ENCODE assay signal across 11 cellular contexts in genomic region chr14:91351508-91351853, GRCh38.
DNase-seq lines count a peak whose midpoint lies in the region; ATAC-seq, FAIRE-seq and TF ChIP-seq lines count a peak whose summit lies in the region.
"Had no signal": no experiment of that assay in that cellular context is flagged by ENCODE, and none has a peak within 500 bp of the region (broad histone marks: within the 10 kb centered on the region; RNA-seq: fewer than 3 reads in every experiment).

No MANE protein-coding gene starts in this region.

- no peaks in the 10 kb centered on the region for H3K9me3 Mint-ChIP-seq in CD4-positive, alpha-beta T cell
- H3K9me3 Mint-ChIP-seq in IgD-negative memory B cell = no peaks in the 10 kb centered on the region
- H3K9me3 Mint-ChIP-seq in naive B cell = no peaks in the 10 kb centered on the region

- H3K79me2 ChIP-seq in GM12878 (ENCODE audit: control insufficient read depth, insufficient read depth, low read length) = peaks cover 87% of the 10 kb centered on the region
- no peaks in the 10 kb centered on the region for H3K79me2 ChIP-seq in smooth muscle cell (ENCODE audit: low read depth)

- H3K4me2 ChIP-seq in GM12878 (ENCODE audit: control insufficient read depth, insufficient read depth) (peak overlapping the region; percentile 100), smooth muscle cell (no peak overlapping the region)

- SMC1A ChIA-PET in GM12878 (lab: Charles Lee; ENCODE audit: uncharacterized antibody, unreplicated experiment) = interaction anchor here (1.1 to 13.7 kb wide), 9 partner anchors 9 to 65 kb away, joined by 4 to 349 read pairs (median 16); partner anchors contain the start of gene CCDC88C

- H3K4me1 Mint-ChIP-seq in CD4-positive, alpha-beta T cell (ENCODE audit: low read depth) = peaks cover 91% of the 10 kb centered on the region
- H3K4me1 Mint-ChIP-seq in IgD-negative memory B cell = peaks cover 61 to 78% (median 77%) of the 10 kb centered on the region in 3 donors
- H3K4me1 Mint-ChIP-seq in naive B cell = peaks cover 82 to 95% (median 89%) of the 10 kb centered on the region in 3 donors

- intact Hi-C loops in CD4-positive, alpha-beta T cell (cut with DNase I, micrococcal nuclease) = loop anchor here (2.0 kb wide), 3 partner anchors 15 to 29 kb away; no protein-coding TSS in a partner anchor
- intact Hi-C loops in GM12878 (cut with micrococcal nuclease; ENCODE audit: unreplicated experiment) = loop anchor here (1.0 kb wide), 1 partner anchor 16 kb away; no protein-coding TSS in a partner anchor

- peak overlapping the region; percentile 94 for H3K27ac Mint-ChIP-seq in CD4-positive, alpha-beta T cell
- H3K27ac Mint-ChIP-seq in IgD-negative memory B cell (peak overlapping the region; percentile 67 to 95 (median 94)), naive B cell (peak overlapping the region in 5 of 6 donors; percentile 83 to 96 (median 94))

- no peak for TF ChIP-seq EP300 in GM12878 (IDR thresholded peaks at IDR 0.05; ENCODE audit: borderline replicate concordance in 1 of 2, control insufficient read depth in 1 of 2, low read depth in 2 of 2, low read length in 2 of 2)

- no peaks in the 10 kb centered on the region for H3K27me3 Mint-ChIP-seq in CD4-positive, alpha-beta T cell
- H3K27me3 Mint-ChIP-seq in IgD-negative memory B cell (peaks cover 4% of the 10 kb centered on the region), naive B cell (no peaks in the 10 kb centered on the region)

- H3K36me3 ChIP-seq in GM12878 (ENCODE audit: control insufficient read depth in 2 of 2, insufficient read depth in 2 of 2, low read length in 1 of 2) (peaks cover 17 to 19% of the 10 kb centered on the region in 2 experiments), smooth muscle cell (ENCODE audit: low read depth) (no peaks in the 10 kb centered on the region)
- H3K36me3 ChIP-seq: right lobe of liver had no signal

- H3K4me1 ChIP-seq in GM12878 (ENCODE audit: control insufficient read depth, insufficient read depth, low read length) (peaks cover 76% of the 10 kb centered on the region), smooth muscle cell (ENCODE audit: low read depth) (peaks cover 27% of the 10 kb centered on the region)

- POLR2A ChIA-PET in CD4-positive, alpha-beta T cell (lab: Charles Lee) = interaction anchor here (0.7 to 5.0 kb wide), 16 partner anchors 9 to 69 kb away, joined by 3 to 95 read pairs (median 10); partner anchors contain the start of gene CCDC88C
- POLR2A ChIA-PET in GM12878 (lab: Charles Lee) = interaction anchor here (1.0 to 9.6 kb wide), 9 partner anchors 11 to 63 kb away, joined by 3 to 140 read pairs (median 5); partner anchors contain the start of gene CCDC88C

- H3K9me3 ChIP-seq in CD4-positive, alpha-beta T cell (ENCODE audit: control insufficient read depth, low read length) = no peaks in the 10 kb centered on the region
- no peaks in the 10 kb centered on the region; the same call in 2 of the 3 replicates for H3K9me3 ChIP-seq in GM12878 (replicated peaks; ENCODE audit: control insufficient read depth, insufficient read depth, low read length)
- no peaks in the 10 kb centered on the region for H3K9me3 ChIP-seq in smooth muscle cell (replicated peaks; ENCODE audit: low read depth)
- H3K9me3 ChIP-seq: right lobe of liver had no signal

- CTCF ChIA-PET in CD4-positive, alpha-beta T cell (lab: Charles Lee) = interaction anchor here (0.9 to 4.5 kb wide), 7 partner anchors 15 to 65 kb away, joined by 3 to 31 read pairs (median 5); partner anchors contain the start of gene CCDC88C
- CTCF ChIA-PET in GM12878 (lab: Yijun Ruan, JAX) = interaction anchor here (0.7 to 6.1 kb wide), 9 partner anchors 15 to 76 kb away, joined by 3 to 69 read pairs (median 5); partner anchors contain the start of gene CCDC88C

- 41% methylated on average over 10 of the region's 10 CpGs for WGBS in GM12878 (ENCODE audit: insufficient coverage, insufficient replicate concordance, low lambda C conversion rate, missing lambda C conversion rate)
- WGBS in smooth muscle cell (ENCODE audit: low lambda C conversion rate) = 87% methylated on average over 9 of the region's 10 CpGs

- H4K20me1 ChIP-seq in GM12878 (ENCODE audit: control insufficient read depth, insufficient read depth) (no peaks in the 10 kb centered on the region; the same call in 1 of the 2 replicates), smooth muscle cell (ENCODE audit: low read depth) (no peaks in the 10 kb centered on the region)

- no peak for DNase-seq in CD4-positive, alpha-beta T cell
- no peak for DNase-seq in GM12878 (ENCODE audit: low read depth, low spot score)
- no peak for DNase-seq in naive B cell
- DNase-seq in NCI-H2196 (lab: John Stamatoyannopoulos, UW; ENCODE audit: unreplicated experiment) = no peak
- DNase-seq in smooth muscle cell (lab: John Stamatoyannopoulos, UW; ENCODE audit: unreplicated experiment) = no peak
- no peak for DNase-seq in GM03348 (ENCODE audit: low spot score)
- DNase-seq: right lobe of liver had no signal

- ATAC-seq in CD4-positive, alpha-beta T cell (ENCODE audit: poor library complexity) = no peak
- no peak for ATAC-seq in GM12878
- no peak for ATAC-seq in naive B cell (ENCODE audit: low read depth in 2 of 2)
- ATAC-seq in GM18909 (IDR thresholded peaks at IDR 0.05; ENCODE audit: poor library complexity, unreplicated experiment) = no peak

- peak overlapping the region; percentile 81 for H3K27ac ChIP-seq in CD4-positive, alpha-beta T cell (ENCODE audit: low read depth, low read length)
- peak overlapping the region; percentile 98 for H3K27ac ChIP-seq in GM12878 (ENCODE audit: control insufficient read depth, insufficient read depth)
- no peak overlapping the region for H3K27ac ChIP-seq in smooth muscle cell (ENCODE audit: low read depth)
- H3K27ac ChIP-seq: right lobe of liver had no signal

- in situ Hi-C loops in GM12878 (cut with MboI) = loop anchor here (25.0 kb wide), 1 partner anchor 1411 kb away; no protein-coding TSS in a partner anchor

- no peaks in the 10 kb centered on the region for H3F3A ChIP-seq in smooth muscle cell (ENCODE audit: low read depth)

- H3K9ac ChIP-seq in GM12878 (ENCODE audit: control insufficient read depth, insufficient read depth, low read length) (peak overlapping the region; percentile 81), smooth muscle cell (ENCODE audit: low read depth) (no peak overlapping the region)

- RAD21 ChIA-PET in GM12878 (lab: Charles Lee; ENCODE audit: unreplicated experiment) = interaction anchor here (1.1 to 9.6 kb wide), 8 partner anchors 11 to 63 kb away, joined by 3 to 236 read pairs (median 26); partner anchors contain the start of gene CCDC88C

- TF ChIP-seq RAD21 in GM12878 (IDR thresholded peaks at IDR 0.05; ENCODE audit: insufficient read depth, low read depth, low read length) = no peak

- no peak for FAIRE-seq in GM12878 (lab: Jason Lieb, UNC)
- FAIRE-seq: astrocyte, keratinocyte had no signal

- H3K36me3 Mint-ChIP-seq in CD4-positive, alpha-beta T cell (ENCODE audit: low read depth) = peaks cover 63% of the 10 kb centered on the region
- H3K36me3 Mint-ChIP-seq in IgD-negative memory B cell = peaks cover 3% of the 10 kb centered on the region
- peaks cover 0 to under 1% of the 10 kb centered on the region in 2 donors for H3K36me3 Mint-ChIP-seq in naive B cell

- H3K4me3 Mint-ChIP-seq in CD4-positive, alpha-beta T cell = peak overlapping the region; percentile 89
- peak overlapping the region; percentile 18 to 94 (median 82) for H3K4me3 Mint-ChIP-seq in IgD-negative memory B cell
- H3K4me3 Mint-ChIP-seq in naive B cell = peak overlapping the region in 7 of 8 donors; percentile 64 to 92 (median 83)

- H2AFZ ChIP-seq in GM12878 (ENCODE audit: control insufficient read depth, low read depth, low read length) (no peak overlapping the region), smooth muscle cell (ENCODE audit: low read depth) (no peak overlapping the region)

- H3K4me3 ChIP-seq in GM12878 (peak overlapping the region; percentile 38), smooth muscle cell (no peak overlapping the region)

- no peaks in the 10 kb centered on the region for H3K27me3 ChIP-seq in CD4-positive, alpha-beta T cell (ENCODE audit: control insufficient read depth, insufficient read depth, low read length)
- H3K27me3 ChIP-seq in GM12878 (replicated peaks in 1 of 2; ENCODE audit: control insufficient read depth in 2 of 2, insufficient read depth in 2 of 2, low read length in 1 of 2) (no peaks in the 10 kb centered on the region), smooth muscle cell (ENCODE audit: low read depth) (peaks cover 58% of the 10 kb centered on the region)
- H3K27me3 ChIP-seq: right lobe of liver had no signal

- BruUV-seq in GM12878 (replicated peaks; lab: Mats Ljungman, UMichigan) = no TSS peak

- TF ChIP-seq CTCF in CD4-positive, alpha-beta T cell (IDR thresholded peaks at IDR 0.05) = no peak
- TF ChIP-seq CTCF in GM12878 (IDR thresholded peaks at IDR 0.05 in 2 of 3, conservative IDR thresholded peaks at IDR 0.05 in 1 of 3; ENCODE audit: control insufficient read depth in 2 of 3, extremely low read depth in 1 of 3, insufficient read depth in 1 of 3, low read depth in 3 of 3, low read length in 3 of 3) = no peak
- no peak for TF ChIP-seq CTCF in smooth muscle cell (IDR thresholded peaks at IDR 0.05; ENCODE audit: borderline replicate concordance, insufficient read depth, poor library complexity, severe bottlenecking)

- no peak for TF ChIP-seq POLR2A in GM12878 (IDR thresholded peaks at IDR 0.05; ENCODE audit: low read depth, low read length)

TF ChIP-seq in GM12878, 131 proteins besides CTCF, POLR2A, EP300 and RAD21:
- TF ChIP-seq MAX (IDR thresholded peaks at IDR 0.05; ENCODE audit: low read depth, low read length) (0 out of 2 replicates have a peak, but pooled peaks have one; percentile 43), CBFB (IDR thresholded peaks at IDR 0.05; ENCODE audit: low read depth) (no peak)
